ENCODE assay signal across 8 cellular contexts in genomic region chr22:17258015-17258827, GRCh38. TPM values are rescaled to one million over a fixed set of nuclear protein-coding genes. Genes with fewer than 3 reads are reported as not detected.
A peak's percentile ranks its signal among the peaks of the same experiment; 100 is the strongest.
DNase-seq lines count a peak whose midpoint lies in the region; ATAC-seq and TF ChIP-seq lines count a peak whose summit lies in the region.

No MANE protein-coding gene starts in this region.

- H3K9me3 ChIP-seq in SU-DHL-6 (ENCODE audit: insufficient read depth, low read length) (no peaks in the 10 kb centered on the region), mammary epithelial cell (replicated peaks; ENCODE audit: insufficient read depth, low read length) (peaks cover 14% of the 10 kb centered on the region)

- peak overlapping the region; percentile 5 for H3K18ac ChIP-seq in mesendoderm (ENCODE audit: low read length)

- H2AK5ac ChIP-seq in mesendoderm (ENCODE audit: low read length) = no peak overlapping the region

- H3K4me2 ChIP-seq in SU-DHL-6 (ENCODE audit: low read depth, low read length, poor library complexity, severe bottlenecking) (no peak overlapping the region), mammary epithelial cell (ENCODE audit: insufficient read depth, low read depth, low read length) (no peak overlapping the region), mesendoderm (ENCODE audit: low read length) (peak overlapping the region; percentile 22)

- H3K23ac ChIP-seq in mesendoderm (ENCODE audit: low read length) = no peak overlapping the region

- peak overlapping the region; percentile 32; the same call in 1 of the 2 replicates for H3K27ac ChIP-seq in SU-DHL-6 (ENCODE audit: low read depth, low read length)
- H3K27ac ChIP-seq in mammary epithelial cell (ENCODE audit: insufficient read depth, low read depth, low read length) = no peak overlapping the region
- H3K27ac ChIP-seq in mesendoderm (ENCODE audit: low read depth, low read length) = peak overlapping the region; percentile 40

- no peak overlapping the region for H2BK120ac ChIP-seq in mesendoderm (ENCODE audit: low read depth, low read length)

- H2AFZ ChIP-seq in SU-DHL-6 (ENCODE audit: low read depth, low read length, severe bottlenecking) = no peak overlapping the region
- no peak overlapping the region for H2AFZ ChIP-seq in mammary epithelial cell (ENCODE audit: low read depth, low read length)

- no peak overlapping the region for H4K5ac ChIP-seq in mesendoderm (ENCODE audit: low read length)

- peak overlapping the region; percentile 93 for H3K27ac Mint-ChIP-seq in stimulated activated naive B cell treated with anti-CD40 and anti-IgM and Interleukin-4, amounts not matched to agents 10 μg/mL and 1 μg/mL and 100 μg/mL, for 72 hours

- H3K9me3 Mint-ChIP-seq in stimulated activated naive B cell treated with anti-CD40 and anti-IgM and Interleukin-4, amounts not matched to agents 10 μg/mL and 1 μg/mL and 100 μg/mL, for 72 hours = no peaks in the 10 kb centered on the region

- no TSS peak for BruUV-seq in mammary epithelial cell (replicated peaks; lab: Mats Ljungman, UMichigan)

- H4K8ac ChIP-seq in mesendoderm (ENCODE audit: low read depth, low read length) = no peak overlapping the region

- H2BK15ac ChIP-seq in mesendoderm (replicated peaks; ENCODE audit: low read depth) = no peak overlapping the region

- H3K9me2 ChIP-seq in SU-DHL-6 (replicated peaks; ENCODE audit: insufficient read depth, low read length) = no peaks in the 10 kb centered on the region

- no peaks in the 10 kb centered on the region for H4K20me1 ChIP-seq in SU-DHL-6 (ENCODE audit: low read depth, low read length)
- H4K20me1 ChIP-seq in mammary epithelial cell (ENCODE audit: insufficient read depth, low read length) = no peaks in the 10 kb centered on the region

- H3K27me3 Mint-ChIP-seq in stimulated activated naive B cell treated with anti-CD40 and anti-IgM and Interleukin-4, amounts not matched to agents 10 μg/mL and 1 μg/mL and 100 μg/mL, for 72 hours = no peaks in the 10 kb centered on the region

- H3K4me1 ChIP-seq in mammary epithelial cell (ENCODE audit: insufficient read depth, low read length) (no peaks in the 10 kb centered on the region), mesendoderm (ENCODE audit: control insufficient read depth, low read depth, low read length) (peaks cover 24% of the 10 kb centered on the region)

- H3K79me2 ChIP-seq in SU-DHL-6 (ENCODE audit: insufficient read depth, low read length) = no peaks in the 10 kb centered on the region
- no peaks in the 10 kb centered on the region for H3K79me2 ChIP-seq in mammary epithelial cell (ENCODE audit: insufficient read depth, low read length)
- H3K79me2 ChIP-seq in mesendoderm (ENCODE audit: control insufficient read depth, insufficient read depth, low read length) = no peaks in the 10 kb centered on the region

- H3K56ac ChIP-seq in mesendoderm (ENCODE audit: low read length) = peak overlapping the region; percentile 78

- no peaks in the 10 kb centered on the region for H3K79me1 ChIP-seq in mesendoderm (ENCODE audit: low read length)

- no peak overlapping the region for H3K9ac ChIP-seq in SU-DHL-6 (ENCODE audit: low read length)
- no peak overlapping the region for H3K9ac ChIP-seq in mammary epithelial cell (ENCODE audit: insufficient read depth, low read length)
- peak overlapping the region; percentile 29 for H3K9ac ChIP-seq in mesendoderm (ENCODE audit: low read length)

- in situ Hi-C loops in mammary epithelial cell (cut with MboI; ENCODE audit: low sequenced_read_pairs in 2 of 2) = no loop called here

- no peaks in the 10 kb centered on the region for H3K36me3 Mint-ChIP-seq in stimulated activated naive B cell treated with anti-CD40 and anti-IgM and Interleukin-4, amounts not matched to agents 10 μg/mL and 1 μg/mL and 100 μg/mL, for 72 hours

- H3K36me3 ChIP-seq in SU-DHL-6 (ENCODE audit: low read length) (no peaks in the 10 kb centered on the region), mammary epithelial cell (ENCODE audit: insufficient read depth, low read length) (no peaks in the 10 kb centered on the region), mesendoderm (ENCODE audit: control insufficient read depth, insufficient read depth, low read length) (no peaks in the 10 kb centered on the region)

- dilution Hi-C loops in mammary epithelial cell (cut with HindIII; ENCODE audit: low sequenced_read_pairs) = no loop called here

- peak overlapping the region; percentile 59 to 77 for H3K4me3 Mint-ChIP-seq in stimulated activated naive B cell treated with anti-CD40 and anti-IgM and Interleukin-4, amounts not matched to agents 10 μg/mL and 1 μg/mL and 100 μg/mL, for 72 hours

- intact Hi-C loops in mammary epithelial cell (cut with micrococcal nuclease) = no loop called here

- no peak for TF ChIP-seq CTCF in SU-DHL-6 (IDR thresholded peaks at IDR 0.05; ENCODE audit: insufficient read depth, low read length, poor library complexity, severe bottlenecking)
- TF ChIP-seq CTCF in mammary epithelial cell (conservative IDR thresholded peaks at IDR 0.05 in 1 of 2, IDR thresholded peaks at IDR 0.05 in 1 of 2; ENCODE audit: extremely low read depth in 1 of 2, insufficient read depth in 1 of 2, low read depth in 1 of 2, low read length in 2 of 2) = no peak

- H3K4me3 ChIP-seq in SU-DHL-6 (ENCODE audit: insufficient read depth, low read length, poor library complexity, severe bottlenecking) (no peak overlapping the region), mammary epithelial cell (replicated peaks in 1 of 3; ENCODE audit: insufficient read depth in 1 of 3, low read depth in 2 of 3, low read length in 3 of 3) (no peak overlapping the region), mesendoderm (ENCODE audit: low read length) (no peak overlapping the region)

- H3K27me3 ChIP-seq in SU-DHL-6 (ENCODE audit: low read length) (no peaks in the 10 kb centered on the region), mammary epithelial cell (ENCODE audit: insufficient read depth, low read length) (no peaks in the 10 kb centered on the region), mesendoderm (ENCODE audit: insufficient read depth, low read length, poor library complexity) (no peaks in the 10 kb centered on the region)

- peak overlapping the region; percentile 2 for H2BK5ac ChIP-seq in mesendoderm (ENCODE audit: low read length)

- CTCF ChIA-PET in mammary epithelial cell (lab: Charles Lee; ENCODE audit: low non-redundant PET) = no interaction called here

- ATAC-seq in GM18519 (IDR thresholded peaks at IDR 0.05; ENCODE audit: low FRiP score, unreplicated experiment) (peak; percentile 79), HG02678 (IDR thresholded peaks at IDR 0.05; ENCODE audit: unreplicated experiment) (peak; percentile 93)
- peak; percentile 96 to 98 for ATAC-seq in stimulated activated naive B cell treated with anti-CD40 and anti-IgM and Interleukin-4, amounts not matched to agents 10 μg/mL and 1 μg/mL and 100 μg/mL, for 72 hours (replicated peaks)

- H3K4ac ChIP-seq in mesendoderm (ENCODE audit: low read depth, low read length) = no peak overlapping the region

- peak; percentile 89 for DNase-seq in NCI-H1105 (lab: John Stamatoyannopoulos, UW)
- DNase-seq in mammary epithelial cell = peak; percentile 65
- peak; percentile 93 for DNase-seq in mesendoderm
- peak; percentile 83 for DNase-seq in stimulated activated naive B cell treated with anti-CD40 and anti-IgM and Interleukin-4, amounts not matched to agents 10 μg/mL and 1 μg/mL and 100 μg/mL, for 72 hours
- no peak for DNase-seq in RKO (ENCODE audit: low spot score)

- 5% methylated on average over 10 of the region's 13 CpGs for WGBS in mammary epithelial cell (ENCODE audit: low coverage, missing lambda C conversion rate)
- WGBS in mesendoderm (ENCODE audit: extremely low coverage, insufficient coverage, low lambda C conversion rate) = no CpG with 5 or more reads among the region's 13 CpGs

- peaks cover 25 to 33% of the 10 kb centered on the region in 2 donors for H3K4me1 Mint-ChIP-seq in stimulated activated naive B cell treated with anti-CD40 and anti-IgM and Interleukin-4, amounts not matched to agents 10 μg/mL and 1 μg/mL and 100 μg/mL, for 72 hours

- no peaks in the 10 kb centered on the region for H3F3A ChIP-seq in SU-DHL-6 (ENCODE audit: insufficient read depth)

RNA-seq across cellular contexts. Expression of gene ADA2, which starts 39.0 kb away (rescaled TPM):
- total RNA-seq in mammary epithelial cell = under 1 TPM in 1 of 2 donors, not detected in 1; 0.17 TPM
- 0.03 TPM for polyA plus RNA-seq in mammary epithelial cell
- polyA minus RNA-seq in mammary epithelial cell = not detected
- 14.9 TPM for polyA plus RNA-seq in mesendoderm (2013, experiment 1 of 2)
- polyA plus RNA-seq in mesendoderm (2013, experiment 2 of 2) = 15.2 TPM
